In the genomic region with DNA sequence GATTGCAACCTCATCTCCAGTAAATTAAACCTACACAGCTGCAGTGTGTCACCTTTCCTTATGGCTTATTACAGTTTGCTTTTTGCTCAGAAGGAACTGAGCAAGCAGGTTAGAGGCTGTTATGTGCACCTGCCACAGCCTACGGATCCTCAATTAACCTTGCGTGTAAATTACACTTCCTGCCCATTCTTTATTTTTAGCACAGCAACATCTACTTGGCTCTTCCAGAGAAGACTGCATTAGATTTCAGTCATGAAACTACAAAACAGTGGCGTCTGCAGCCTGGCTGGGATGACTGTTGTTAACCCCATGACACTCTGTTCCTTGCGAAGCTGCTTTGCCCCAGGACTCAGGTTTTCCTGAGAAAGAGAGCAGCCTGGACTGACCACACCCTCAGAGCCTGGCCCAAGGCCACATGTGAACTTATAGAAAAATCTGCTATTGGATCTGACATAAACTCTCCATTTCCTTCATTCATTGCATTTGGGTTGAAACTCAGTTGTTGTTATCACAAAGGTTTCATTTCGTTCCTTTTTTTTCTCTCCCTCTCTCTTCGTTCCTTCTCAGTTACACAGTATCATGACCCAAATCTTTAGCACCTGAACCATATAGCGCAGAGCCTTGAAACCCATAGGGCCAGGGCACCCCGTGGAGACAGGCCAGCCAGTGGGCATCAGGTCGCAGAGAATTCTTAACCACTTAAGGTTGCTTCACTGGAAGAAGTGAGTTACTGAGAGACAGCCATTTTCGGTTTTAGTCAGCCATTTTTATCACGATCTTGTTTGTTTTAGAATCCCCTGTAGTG, we compare ENCODE assay signal across 8 cellular contexts.
DNase-seq lines count a peak whose midpoint lies in the region; ATAC-seq and TF ChIP-seq lines count a peak whose summit lies in the region.

No MANE protein-coding gene starts in this region.

- TF ChIP-seq CTCF in GM06990 (IDR thresholded peaks at IDR 0.05; ENCODE audit: insufficient read depth, low read length, poor library complexity, severe bottlenecking) (no peak), nephron (IDR thresholded peaks at IDR 0.05; ENCODE audit: unreplicated experiment in 3 of 3) (no peak)

- no peaks in the 10 kb centered on the region for H3K27me3 Mint-ChIP-seq in nephron (ENCODE audit: low read depth)

- H3K36me3 ChIP-seq in GM06990 (ENCODE audit: control insufficient read depth, insufficient read depth, low read length) = no peaks in the 10 kb centered on the region

- no peaks in the 10 kb centered on the region for H3K27me3 ChIP-seq in GM06990 (replicated peaks; ENCODE audit: control insufficient read depth, insufficient read depth, low read length)

- peak overlapping the region; percentile 39; the same call in 1 of the 2 replicates for H3K4me3 ChIP-seq in GM06990 (replicated peaks; ENCODE audit: low read depth, low read length)
- peak overlapping the region; percentile 21 for H3K4me3 ChIP-seq in Jurkat, Clone E6-1 (ENCODE audit: low read length)

- no peaks in the 10 kb centered on the region for H3K9me3 Mint-ChIP-seq in nephron

- peaks cover 52% of the 10 kb centered on the region for H3K4me1 Mint-ChIP-seq in nephron

- DNase-seq in GM06990 (ENCODE audit: extremely low read depth, insufficient read length) (peak; percentile 76), HUDEP-2 (lab: John Stamatoyannopoulos, UW; ENCODE audit: unreplicated experiment in 76 of 76) (no peak), hypothalamus (lab: John Stamatoyannopoulos, UW) (no peak), anterior cingulate cortex (lab: John Stamatoyannopoulos, UW) (no peak)
- peak; percentile 77 for DNase-seq in Jurkat, Clone E6-1 (ENCODE audit: low read depth, low spot score)
- peak; percentile 9 to 11 for DNase-seq in activated CD4-positive, alpha-beta T cell treated with anti-CD3 and anti-CD28 coated beads, Interleukin-2, amount 50 U/mL, for 24 hours (ENCODE audit: low read depth in 1 of 2, low spot score in 1 of 2)

- H3K27ac Mint-ChIP-seq in nephron = peak overlapping the region; percentile 4 to 21 (median 6)

- peak overlapping the region in 1 of 3 experiments; percentile 25 for H3K4me3 Mint-ChIP-seq in nephron

- H3K36me3 Mint-ChIP-seq in nephron (ENCODE audit: low read depth) = no peaks in the 10 kb centered on the region

- ATAC-seq in GM21423 (IDR thresholded peaks at IDR 0.05; ENCODE audit: unreplicated experiment) = peak; percentile 65

Comparison
In these comparisons a context has a peak if more than half of its experiments do, and no peak if none do; other contexts are left out.
1. DNase-seq: peak in GM06990 (single experiment), Jurkat, Clone E6-1 (single experiment) and activated CD4-positive, alpha-beta T cell treated with anti-CD3 and anti-CD28 coated beads, Interleukin-2, amount 50 U/mL, for 24 hours (2 of 2); none in HUDEP-2 (0 of 76), hypothalamus (0 of 51) and anterior cingulate cortex (0 of 58).